In genomic region chr10:44471410-44471809, GRCh38 we compare ENCODE assay signal across 16 cellular contexts.
DNase-seq lines count a peak whose midpoint lies in the region; ATAC-seq and TF ChIP-seq lines count a peak whose summit lies in the region.
"Had no signal": no experiment of that assay in that cellular context is flagged by ENCODE, and none has a peak within 500 bp of the region (broad histone marks: within the 10 kb centered on the region; RNA-seq: fewer than 3 reads in every experiment).

No MANE protein-coding gene starts in this region.

- intact Hi-C loops in posterior cingulate gyrus (cut with DNase I) = no loop called here

- peaks cover 12% of the 10 kb centered on the region for H3K27me3 Mint-ChIP-seq in nephron progenitor cell (ENCODE audit: low read depth, poor library complexity)
- H3K27me3 Mint-ChIP-seq: B cell had no signal

- no peaks in the 10 kb centered on the region for H3K36me3 Mint-ChIP-seq in nephron progenitor cell (ENCODE audit: low read depth)
- H3K36me3 Mint-ChIP-seq: CD4-positive, alpha-beta memory T cell had no signal

- no peak overlapping the region for H3K27ac Mint-ChIP-seq in nephron progenitor cell
- H3K27ac Mint-ChIP-seq: B cell; CD4-positive, alpha-beta memory T cell; HFFc6 had no signal

- TF ChIP-seq CTCF in fibroblast of pulmonary artery (IDR thresholded peaks at IDR 0.05; ENCODE audit: low read length, missing control alignments) (no peak), nephron progenitor cell (IDR thresholded peaks at IDR 0.05) (no peak)

- no peaks in the 10 kb centered on the region for H3K9me3 Mint-ChIP-seq in nephron progenitor cell
- H3K9me3 Mint-ChIP-seq: HFFc6 had no signal

- H3K4me1 Mint-ChIP-seq in nephron progenitor cell = peaks cover 78% of the 10 kb centered on the region
- H3K4me1 Mint-ChIP-seq: B cell; CD4-positive, alpha-beta memory T cell had no signal

- DNase-seq in ELR (ENCODE audit: low read depth) (peak; percentile 3), NCI-H446 treated with DMSO at 0.1 percent for 48 hours (lab: John Stamatoyannopoulos, UW) (peak; percentile 24), fibroblast of pulmonary artery (ENCODE audit: low read depth) (peak; percentile 24), nephron progenitor cell (no peak), posterior cingulate gyrus (no peak)
- DNase-seq in central memory CD4-positive, alpha-beta T cell = no peak
- DNase-seq: ACHN; C1 segment of cervical spinal cord; CD4-positive, alpha-beta memory T cell; DMS153; DMS79 treated with DMSO at 0.1 percent for 48 hours; HFFc6 had no signal

- H3K4me3 Mint-ChIP-seq in nephron progenitor cell = peak overlapping the region; percentile 8
- H3K4me3 Mint-ChIP-seq: B cell; CD4-positive, alpha-beta memory T cell; HFFc6 had no signal

- ATAC-seq in HG02970 (IDR thresholded peaks at IDR 0.05; ENCODE audit: low FRiP score, unreplicated experiment) = no peak
- ATAC-seq in GM19035 (IDR thresholded peaks at IDR 0.05; ENCODE audit: unreplicated experiment) = no peak

- no peak overlapping the region for H3K4me3 ChIP-seq in fibroblast of pulmonary artery (replicated peaks; ENCODE audit: low read depth, low read length)
- H3K4me3 ChIP-seq: HAP-1 had no signal

Comparison
In these comparisons a context has a peak if more than half of its experiments do, and no peak if none do; other contexts are left out.
1. DNase-seq: peak in ELR (single experiment), NCI-H446 treated with DMSO at 0.1 percent for 48 hours (single experiment) and fibroblast of pulmonary artery (single experiment); none in nephron progenitor cell (single experiment), posterior cingulate gyrus (0 of 10) and central memory CD4-positive, alpha-beta T cell (single experiment).